ENCODE assay signal across 22 cellular contexts in the genomic region with DNA sequence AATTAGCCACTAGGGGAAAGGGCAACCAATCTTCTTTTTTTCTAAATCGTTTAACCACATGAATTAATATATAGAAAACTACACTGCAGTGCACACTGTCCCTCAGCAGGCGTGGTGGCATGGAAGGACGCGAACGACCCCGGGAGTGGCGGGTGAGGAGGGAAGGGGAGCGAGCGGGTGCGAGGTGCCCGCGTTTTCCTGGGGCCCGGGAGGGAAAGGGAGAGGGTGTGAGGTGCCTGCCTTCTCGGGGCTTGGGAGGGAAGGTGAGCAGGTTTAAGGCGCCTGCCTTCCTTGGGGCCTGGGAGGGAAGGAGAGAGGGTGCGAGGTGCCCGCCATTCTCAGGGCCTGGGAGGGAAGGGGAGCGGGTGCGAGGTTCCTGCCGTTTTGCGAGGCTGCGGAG. TPM values are rescaled to one million over a fixed set of nuclear protein-coding genes. Genes with fewer than 3 reads are reported as not detected.
DNase-seq lines count a peak whose midpoint lies in the region; ATAC-seq, FAIRE-seq and TF ChIP-seq lines count a peak whose summit lies in the region.
"Had no signal": no experiment of that assay in that cellular context is flagged by ENCODE, and none has a peak within 500 bp of the region (broad histone marks: within the 10 kb centered on the region; RNA-seq: fewer than 3 reads in every experiment).

No MANE protein-coding gene starts in this region.

- H3K18ac ChIP-seq in H9 (ENCODE audit: insufficient read length, low read depth, low read length) (peak overlapping the region; percentile 21), H1 (ENCODE audit: extremely low read depth, low read length) (no peak overlapping the region)

- no peak for TF ChIP-seq RAD21 in H1 (IDR thresholded peaks at IDR 0.05 in 1 of 2, conservative IDR thresholded peaks at IDR 0.05 in 1 of 2; ENCODE audit: low read depth in 2 of 2, low read length in 2 of 2)

- H2BK15ac ChIP-seq in H9 (ENCODE audit: low read depth, low read length) (no peak overlapping the region), H1 (ENCODE audit: low read length) (no peak overlapping the region)

- no peaks in the 10 kb centered on the region for H3K79me1 ChIP-seq in H9 (ENCODE audit: insufficient read depth, low read depth, low read length, poor library complexity, severe bottlenecking)
- H3K79me1 ChIP-seq in H1 (ENCODE audit: low read depth, low read length): no peaks in the 10 kb centered on the region

- H3T11ph ChIP-seq in H9 (ENCODE audit: low read length): no peak overlapping the region

- H3K79me2 ChIP-seq in H9 (ENCODE audit: insufficient read depth, low read length): no peaks in the 10 kb centered on the region
- no peaks in the 10 kb centered on the region for H3K79me2 ChIP-seq in H1 (ENCODE audit: control insufficient read depth in 1 of 2, insufficient read depth in 2 of 2, low read length in 2 of 2)

- intact Hi-C loops in left ventricle myocardium inferior (cut with micrococcal nuclease) (no loop called here), colonic mucosa (cut with DNase I) (no loop called here)

- H3K36me3 ChIP-seq in H1 (ENCODE audit: control insufficient read depth in 2 of 4, insufficient read depth in 4 of 4, low read length in 3 of 4): no peaks in the 10 kb centered on the region
- no peaks in the 10 kb centered on the region for H3K36me3 ChIP-seq in left ventricle myocardium inferior
- no peaks in the 10 kb centered on the region for H3K36me3 ChIP-seq in colonic mucosa
- H3K36me3 ChIP-seq: BE2C, MG63, Peyer's patch had no signal

- peak overlapping the region; percentile 25 for H4K8ac ChIP-seq in H9 (replicated peaks; ENCODE audit: insufficient read length, low read depth, low read length)
- H4K8ac ChIP-seq in H1 (ENCODE audit: extremely low read depth, insufficient read depth, low read length): no peak overlapping the region

- peaks cover 5% of the 10 kb centered on the region for H3K23me2 ChIP-seq in H9 (ENCODE audit: insufficient read length, low read depth, low read length, poor library complexity, severe bottlenecking)
- H3K23me2 ChIP-seq in H1 (ENCODE audit: low read depth, low read length): peaks cover 3% of the 10 kb centered on the region; the same call in 1 of the 2 replicates

- H2BK120ac ChIP-seq in H9 (ENCODE audit: low read depth, low read length, poor library complexity, severe bottlenecking): no peak overlapping the region
- H2BK120ac ChIP-seq in H1 (replicated peaks; ENCODE audit: low read depth, low read length): no peak overlapping the region

- peak overlapping the region; percentile 50; the same call in 1 of the 2 replicates for H3K14ac ChIP-seq in H9 (ENCODE audit: insufficient read depth, low read length)
- H3K14ac ChIP-seq in H1 (ENCODE audit: insufficient read length): no peak overlapping the region

- no peak overlapping the region for H4K91ac ChIP-seq in H9 (ENCODE audit: insufficient read length, low read depth, low read length)
- H4K91ac ChIP-seq in H1 (replicated peaks; ENCODE audit: insufficient read length, low read length): no peak overlapping the region

- H4K5ac ChIP-seq in H9 (ENCODE audit: insufficient read length, low read depth, low read length) (no peak overlapping the region), H1 (ENCODE audit: insufficient read length, low read depth, low read length) (no peak overlapping the region)

- CTCF ChIA-PET in H1 (lab: Charles Lee; ENCODE audit: partially characterized antibody): no interaction called here

- H3K9ac ChIP-seq in H9 (ENCODE audit: extremely low read depth, insufficient read length, low read length) (no peak overlapping the region), H1 (replicated peaks in 1 of 4; ENCODE audit: extremely low read depth in 1 of 4, low read depth in 3 of 4, low read length in 3 of 4) (no peak overlapping the region), colonic mucosa (ENCODE audit: low read depth in 2 of 2, low read length in 2 of 2) (no peak overlapping the region)

- no CpG with 5 or more reads among the region's 22 CpGs for WGBS in H9 (ENCODE audit: extremely low coverage, insufficient read length, low lambda C conversion rate)
- WGBS in H1 (ENCODE audit: extremely low coverage in 1 of 2, insufficient coverage in 1 of 2, insufficient read length in 1 of 2, insufficient replicate concordance in 2 of 2, low coverage in 1 of 2, low lambda C conversion rate in 2 of 2, missing lambda C conversion rate in 1 of 2), 2 experiments: 80% methylated on average over 15 of the region's 22 CpGs; no CpG with 5 or more reads in 1 of the 2 experiments

- H3K9me3 ChIP-seq in H9 (ENCODE audit: control insufficient read depth, low read depth, low read length) (no peaks in the 10 kb centered on the region), H1 (ENCODE audit: insufficient read depth in 2 of 2, low read depth in 1 of 2, low read length in 1 of 2) (peaks cover 7 to 31% of the 10 kb centered on the region in 2 experiments; a peak in 3 of 4 replicates), iPS-18c (ENCODE audit: control insufficient read depth, insufficient read depth, low read length) (peaks cover 6% of the 10 kb centered on the region), left ventricle myocardium inferior (replicated peaks) (peaks cover 21% of the 10 kb centered on the region), colonic mucosa (no peaks in the 10 kb centered on the region)
- H3K9me3 ChIP-seq: BE2C, Peyer's patch had no signal

- ATAC-seq in HG02973 (IDR thresholded peaks at IDR 0.05; ENCODE audit: unreplicated experiment): no peak
- ATAC-seq: HCT116 had no signal

- H4K20me1 ChIP-seq in H9 (ENCODE audit: control insufficient read depth, insufficient read depth, insufficient read length): no peaks in the 10 kb centered on the region
- H4K20me1 ChIP-seq in H1 (replicated peaks in 1 of 2; ENCODE audit: control insufficient read depth in 1 of 2, insufficient read depth in 2 of 2, low read length in 2 of 2): no peaks in the 10 kb centered on the region

- no peak overlapping the region for H3K56ac ChIP-seq in H9 (ENCODE audit: insufficient read length, low read depth, low read length)
- no peak overlapping the region for H3K56ac ChIP-seq in H1 (replicated peaks; ENCODE audit: insufficient read length, low read depth, low read length)

- DNase-seq in AG20443 (ENCODE audit: low spot score) (peak; percentile 4), H9 (no peak), H1 (ENCODE audit: low read depth in 1 of 2, low spot score in 2 of 2) (peak in 1 of 2 experiments; percentile 64), left ventricle myocardium inferior (no peak), colonic mucosa (no peak)
- no peak for DNase-seq in stimulated activated CD4-positive, alpha-beta T cell treated with anti-CD3 and anti-CD28 coated beads, Interleukin-2, amount 100 ng/mL, for 24 hours
- DNase-seq: BE2C; CD4-positive, alpha-beta T cell; Kasumi-1; MG63; NCI-H1048; NCI-H2081; NCI-H748 treated with DMSO at 0.1 percent for 48 hours; NK-92 treated with Interleukin-12 subunit alpha and Interleukin-12 subunit beta, amount 100 ng/mL, for 24 hours; Peyer's patch had no signal

- H3K27ac Mint-ChIP-seq in H9: no peak overlapping the region
- H3K27ac Mint-ChIP-seq: CD4-positive, alpha-beta T cell; IgD-negative memory B cell had no signal

- H2BK5ac ChIP-seq in H9 (ENCODE audit: insufficient read length, low read length) (no peak overlapping the region), H1 (ENCODE audit: low read depth, low read length) (no peak overlapping the region)

- no peak for TF ChIP-seq EP300 in H1 (IDR thresholded peaks at IDR 0.05; ENCODE audit: borderline replicate concordance in 1 of 2, low read depth in 2 of 2, low read length in 2 of 2)

- H3K27me3 ChIP-seq in H9 (ENCODE audit: insufficient read depth, low read length) (peaks cover 20% of the 10 kb centered on the region; the same call in 1 of the 2 replicates), H1 (replicated peaks in 1 of 4; ENCODE audit: control insufficient read depth in 3 of 4, extremely low read depth in 1 of 4, insufficient read depth in 3 of 4, low read length in 3 of 4) (peaks cover 0 to 5% (median 3%) of the 10 kb centered on the region in 4 experiments; a peak in 2 of 7 replicates), left ventricle myocardium inferior (ENCODE audit: low read depth) (peaks cover 84% of the 10 kb centered on the region), colonic mucosa (no peaks in the 10 kb centered on the region)
- H3K27me3 ChIP-seq: BE2C, MG63, Peyer's patch had no signal

- H2BK12ac ChIP-seq in H9 (ENCODE audit: insufficient read length, low read depth, low read length): no peak overlapping the region
- H2BK12ac ChIP-seq in H1 (ENCODE audit: low read depth, low read length): no peak overlapping the region; the same call in 1 of the 2 replicates

- H2AFZ ChIP-seq in H9 (ENCODE audit: low read length) (no peak overlapping the region), H1 (ENCODE audit: low read length) (no peak overlapping the region)

- H3K4me1 ChIP-seq in H9 (ENCODE audit: insufficient read depth, low read length) (no peaks in the 10 kb centered on the region), H1 (replicated peaks in 1 of 4; ENCODE audit: control insufficient read depth in 3 of 4, insufficient read depth in 4 of 4, low read length in 3 of 4) (peaks cover 0 to 2% (median 0%) of the 10 kb centered on the region in 4 experiments; a peak in 1 of 7 replicates), left ventricle myocardium inferior (no peaks in the 10 kb centered on the region), colonic mucosa (no peaks in the 10 kb centered on the region)
- H3K4me1 ChIP-seq: BE2C, Peyer's patch had no signal

- no peak overlapping the region for H3K4ac ChIP-seq in H9 (ENCODE audit: low read depth, low read length)
- no peak overlapping the region for H3K4ac ChIP-seq in H1 (replicated peaks; ENCODE audit: insufficient read length, low read depth, low read length)

- no peak overlapping the region for H3K27ac ChIP-seq in H9 (ENCODE audit: insufficient read length, low read depth, low read length)
- no peak overlapping the region for H3K27ac ChIP-seq in H1 (ENCODE audit: low read depth, low read length)
- no peak overlapping the region for H3K27ac ChIP-seq in left ventricle myocardium inferior (replicated peaks)
- no peak overlapping the region for H3K27ac ChIP-seq in colonic mucosa
- H3K27ac ChIP-seq: Peyer's patch had no signal

- H3K27me3 Mint-ChIP-seq in H9 (ENCODE audit: low read depth): peaks cover 46% of the 10 kb centered on the region

- H3K4me1 Mint-ChIP-seq in H9: no peaks in the 10 kb centered on the region
- H3K4me1 Mint-ChIP-seq: IgD-negative memory B cell had no signal

- peaks cover 2 to 12% (median 10%) of the 10 kb centered on the region in 3 experiments; a peak in 5 of 7 replicates for H3K36me3 Mint-ChIP-seq in H9 (ENCODE audit: insufficient read depth in 1 of 3, low read depth in 3 of 3)
- H3K36me3 Mint-ChIP-seq: IgD-negative memory B cell had no signal

- no peak overlapping the region for H3K4me3 Mint-ChIP-seq in H9
- H3K4me3 Mint-ChIP-seq: CD4-positive, alpha-beta T cell; IgD-negative memory B cell had no signal

- TF ChIP-seq POLR2A in H1 (IDR thresholded peaks at IDR 0.05; ENCODE audit: control extremely low read depth in 1 of 2, low read depth in 2 of 2, low read length in 2 of 2): no peak

- peak overlapping the region; percentile 77 for H3K4me2 ChIP-seq in H9 (ENCODE audit: insufficient read depth, insufficient read length, low read length)
- H3K4me2 ChIP-seq in H1 (ENCODE audit: insufficient read depth in 1 of 2, low read depth in 2 of 2, low read length in 2 of 2): peak overlapping the region in 1 of 2 experiments; percentile 31; a peak in 1 of 4 replicates

- peak; percentile 18; the same call in 2 of the 3 replicates for TF ChIP-seq CTCF in H9 (conservative IDR thresholded peaks at IDR 0.05)
- TF ChIP-seq CTCF in H1 (IDR thresholded peaks at IDR 0.05; ENCODE audit: control extremely low read depth in 1 of 3, insufficient read depth in 1 of 3, low read depth in 1 of 3, low read length in 3 of 3): no peak
- no peak for TF ChIP-seq CTCF in left ventricle myocardium inferior (IDR thresholded peaks at IDR 0.05; ENCODE audit: borderline replicate concordance)
- no peak for TF ChIP-seq CTCF in colonic mucosa (IDR thresholded peaks at IDR 0.05)

- H2AK5ac ChIP-seq in H9 (ENCODE audit: insufficient read length, low read length): no peak overlapping the region
- no peak overlapping the region for H2AK5ac ChIP-seq in H1 (ENCODE audit: low read depth, low read length)

- H3K23ac ChIP-seq in H9 (ENCODE audit: insufficient read length, low read depth, low read length) (no peak overlapping the region), H1 (ENCODE audit: insufficient read length) (no peak overlapping the region)

- no peak overlapping the region for H2BK20ac ChIP-seq in H9 (ENCODE audit: low read depth, low read length, poor library complexity, severe bottlenecking)
- 0 out of 2 replicates have a peak overlapping the region, but pooled peaks have one; percentile 61 for H2BK20ac ChIP-seq in H1 (ENCODE audit: low read length)

- H3K4me3 ChIP-seq in H1 (ENCODE audit: extremely low read depth in 1 of 4, insufficient read depth in 2 of 4, low read depth in 3 of 4, low read length in 4 of 4) (peak overlapping the region in 2 of 4 experiments; percentile 21 to 40; a peak in 2 of 8 replicates), iPS-18c (ENCODE audit: insufficient read depth, low read depth, low read length) (peak overlapping the region; percentile 38), left ventricle myocardium inferior (no peak overlapping the region), colonic mucosa (no peak overlapping the region)
- H3K4me3 ChIP-seq: MG63, Peyer's patch had no signal

- peaks cover 93 to 100% of the 10 kb centered on the region in 2 experiments for H3K9me3 Mint-ChIP-seq in H9

- POLR2A ChIA-PET in H1 (lab: Charles Lee; ENCODE audit: partially characterized antibody): no interaction called here

- FAIRE-seq in H1 (lab: Jason Lieb, UNC): no peak

RNA-seq across cellular contexts. Expression of gene GAB4, which starts 0.8 kb away (rescaled TPM):
- total RNA-seq in H9 (2021): not detected in 2 replicates
- 0.17 and 0.94 TPM in 2 replicates for total RNA-seq in H1 (2021; fragmentation: NEBNext Ultra II Directional; extraction: Animal tissue kit (Norgen Biotek cat#: 25700))
- 0.03 TPM in 2 replicates for polyA plus RNA-seq in H1 (2011; rRNA removed)
- 0.03 TPM for polyA plus RNA-seq in H1 (2011; cell fraction: cytosol; rRNA removed)
- 0.07 TPM for polyA plus RNA-seq in H1 (2011; cell fraction: nucleus; rRNA removed)
- polyA plus RNA-seq in H1 (2012, experiment 1 of 2): not detected in 4 replicates
- polyA plus RNA-seq in H1 (2012, experiment 2 of 2): not detected
- polyA plus RNA-seq in H1 (2013, experiment 1 of 2): 0.22 TPM
- polyA plus RNA-seq in H1 (2013, experiment 2 of 2): 0.13 TPM
- 0.15 TPM in 1 of 2 replicates, not detected in the other for polyA minus RNA-seq in H1 (2011; rRNA and poly(A)+ RNA removed)
- not detected for polyA minus RNA-seq in H1 (2011; cell fraction: cytosol; rRNA and poly(A)+ RNA removed)
- not detected for polyA minus RNA-seq in H1 (2011; cell fraction: nucleus; rRNA and poly(A)+ RNA removed)
- not detected for total RNA-seq in left ventricle myocardium inferior
- total RNA-seq in colonic mucosa: not detected
- total RNA-seq: A172; CD4-positive, alpha-beta T cell; NCI-H460; Peyer's patch; SK-MEL-5 had no signal
- polyA plus RNA-seq: IgD-negative memory B cell had no signal
